Comparison of ENCODE assay signal across 1 cellular context in genomic region chr20:4910951-4911350, GRCh38.
TF ChIP-seq lines count a peak whose summit lies in the region.

No MANE protein-coding gene starts in this region.

TF ChIP-seq in HepG2, 621 proteins besides CTCF, POLR2A, EP300 and RAD21 (continued from another document):
- no peak for TF ChIP-seq ZNF646 (CRISPR knock-in tag; IDR thresholded peaks at IDR 0.05)
- TF ChIP-seq SNAPC2 (CRISPR knock-in tag; IDR thresholded peaks at IDR 0.05), result no peak
- no peak for TF ChIP-seq NCOA2 (CRISPR knock-in tag; IDR thresholded peaks at IDR 0.05)
- TF ChIP-seq ZBTB25 (CRISPR knock-in tag; IDR thresholded peaks at IDR 0.05), result no peak
- no peak for TF ChIP-seq TEAD3 (CRISPR knock-in tag; optimal IDR thresholded peaks at IDR 0.05; ENCODE audit: borderline replicate concordance)
- TF ChIP-seq GLI4 (CRISPR knock-in tag; IDR thresholded peaks at IDR 0.05; ENCODE audit: borderline replicate concordance), result no peak
- TF ChIP-seq ZNF720 (CRISPR knock-in tag; IDR thresholded peaks at IDR 0.05), result no peak
- no peak for TF ChIP-seq ZFP62 (CRISPR knock-in tag; IDR thresholded peaks at IDR 0.05)
- TF ChIP-seq ZNF549 (CRISPR knock-in tag; IDR thresholded peaks at IDR 0.05), result no peak
- TF ChIP-seq PRDM15 (CRISPR knock-in tag; IDR thresholded peaks at IDR 0.05), result no peak
- TF ChIP-seq SKI (IDR thresholded peaks at IDR 0.05; ENCODE audit: partially characterized antibody), result no peak
- no peak for TF ChIP-seq MYNN (CRISPR knock-in tag; IDR thresholded peaks at IDR 0.05; ENCODE audit: low read depth)
- no peak for TF ChIP-seq NR2C2 (CRISPR knock-in tag; IDR thresholded peaks at IDR 0.05; ENCODE audit: borderline replicate concordance)
- no peak for TF ChIP-seq SCMH1 (CRISPR knock-in tag; IDR thresholded peaks at IDR 0.05; ENCODE audit: borderline replicate concordance)
- TF ChIP-seq JUNB (CRISPR knock-in tag; IDR thresholded peaks at IDR 0.05; ENCODE audit: borderline replicate concordance), result no peak
